1 cellular context compared by ENCODE assay signal in genomic region chr11:94739331-94739730, GRCh38.
TF ChIP-seq lines count a peak whose summit lies in the region.

No MANE protein-coding gene starts in this region.

TF ChIP-seq in H1, 55 proteins besides CTCF, POLR2A, EP300 and RAD21:
- no peak for TF ChIP-seq TAF7 (optimal IDR thresholded peaks at IDR 0.05; ENCODE audit: borderline replicate concordance, low read depth, low read length)
- TF ChIP-seq BRCA1 (IDR thresholded peaks at IDR 0.05; ENCODE audit: low read depth, low read length), result no peak
- TF ChIP-seq NRF1 (IDR thresholded peaks at IDR 0.05; ENCODE audit: low read depth, low read length), result no peak
- TF ChIP-seq CBX5 (IDR thresholded peaks at IDR 0.05; ENCODE audit: low read depth, low read length), result no peak
- no peak for TF ChIP-seq JUN (IDR thresholded peaks at IDR 0.05; ENCODE audit: low read depth, low read length)
- TF ChIP-seq CEBPB (IDR thresholded peaks at IDR 0.05; ENCODE audit: low read depth, low read length), result no peak
- no peak for TF ChIP-seq PHF8 (conservative IDR thresholded peaks at IDR 0.05; ENCODE audit: low read depth, low read length)
- TF ChIP-seq KDM1A (IDR thresholded peaks at IDR 0.05; ENCODE audit: borderline replicate concordance, low read length), result no peak
- TF ChIP-seq TAF1 (IDR thresholded peaks at IDR 0.05; ENCODE audit: low read depth, low read length), result no peak
- no peak for TF ChIP-seq POU5F1 (IDR thresholded peaks at IDR 0.05; ENCODE audit: low read depth, low read length)
- TF ChIP-seq RBBP5 (IDR thresholded peaks at IDR 0.05; ENCODE audit: borderline replicate concordance, low read depth, low read length), result no peak
- TF ChIP-seq SIN3A (conservative IDR thresholded peaks at IDR 0.05 in 1 of 2, IDR thresholded peaks at IDR 0.05 in 1 of 2; ENCODE audit: low read depth in 1 of 2, low read length in 2 of 2), result no peak
- TF ChIP-seq EZH2 (IDR thresholded peaks at IDR 0.05; ENCODE audit: low read depth, low read length, severe bottlenecking), result no peak
- no peak for TF ChIP-seq KDM5A (IDR thresholded peaks at IDR 0.05; ENCODE audit: low read length)
